ENCODE assay signal across 9 cellular contexts in the genomic region with DNA sequence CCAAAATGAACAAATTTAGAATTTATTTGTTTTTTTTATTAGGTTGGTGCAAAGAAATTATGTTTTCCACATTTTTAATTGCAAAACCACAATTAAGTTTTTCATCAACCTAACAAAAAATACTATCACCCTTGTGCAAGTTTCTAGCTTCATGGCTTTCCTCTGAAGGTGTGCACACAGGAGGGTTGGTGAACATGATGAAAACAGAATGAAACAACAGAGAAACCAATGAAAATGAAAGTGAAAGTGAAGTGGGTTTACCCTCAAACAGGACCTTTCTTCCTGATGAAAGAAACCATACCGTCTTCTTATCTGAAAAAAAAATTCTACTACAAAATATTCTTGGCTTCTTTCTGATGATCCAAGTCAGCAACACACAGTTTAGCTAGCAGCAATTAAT.
DNase-seq lines count a peak whose midpoint lies in the region; ATAC-seq, FAIRE-seq and TF ChIP-seq lines count a peak whose summit lies in the region.
"Had no signal": no experiment of that assay in that cellular context is flagged by ENCODE, and none has a peak within 500 bp of the region (broad histone marks: within the 10 kb centered on the region; RNA-seq: fewer than 3 reads in every experiment).

No MANE protein-coding gene starts in this region.

- peak; percentile 58 for FAIRE-seq in H1 (lab: Jason Lieb, UNC)

- DNase-seq in NCI-H2107 treated with DMSO at 0.1 percent for 48 hours (lab: John Stamatoyannopoulos, UW; ENCODE audit: unreplicated experiment): peak; percentile 31
- DNase-seq in NCI-H2107 (lab: John Stamatoyannopoulos, UW): no peak
- DNase-seq in OCI-M1 (lab: John Stamatoyannopoulos, UW): peak; percentile 95
- no peak for DNase-seq in H1 (ENCODE audit: low read depth in 1 of 2, low spot score in 2 of 2)
- no peak for DNase-seq in osteocyte (ENCODE audit: extremely low spot score, unreplicated experiment)
- DNase-seq in central memory CD4-positive, alpha-beta T cell: no peak
- no peak for DNase-seq in sigmoid colon
- DNase-seq: left ventricle myocardium inferior had no signal

- H2AFZ ChIP-seq in H1 (ENCODE audit: low read length): no peak overlapping the region; the same call in 1 of the 2 replicates

- TF ChIP-seq EP300 in H1 (IDR thresholded peaks at IDR 0.05; ENCODE audit: borderline replicate concordance in 1 of 2, low read depth in 2 of 2, low read length in 2 of 2): no peak
- no peak for TF ChIP-seq EP300 in sigmoid colon (IDR thresholded peaks at IDR 0.05)

- no peak overlapping the region for H2BK120ac ChIP-seq in H1 (replicated peaks; ENCODE audit: low read depth, low read length)

- WGBS in H1 (ENCODE audit: extremely low coverage in 1 of 2, insufficient coverage in 1 of 2, insufficient read length in 1 of 2, insufficient replicate concordance in 2 of 2, low coverage in 1 of 2, low lambda C conversion rate in 2 of 2, missing lambda C conversion rate in 1 of 2), 2 experiments: 59% methylated on average over 1 of the region's 1 CpG; no CpG with 5 or more reads in 1 of the 2 experiments
- 4% methylated on average over 1 of the region's 1 CpG for WGBS in sigmoid colon, 2 donors

- H3K79me1 ChIP-seq in H1 (ENCODE audit: low read depth, low read length): no peaks in the 10 kb centered on the region

- no peak overlapping the region for H3K4ac ChIP-seq in H1 (replicated peaks; ENCODE audit: insufficient read length, low read depth, low read length)

- H4K5ac ChIP-seq in H1 (ENCODE audit: insufficient read length, low read depth, low read length): peak overlapping the region; percentile 70

- H4K8ac ChIP-seq in H1 (ENCODE audit: extremely low read depth, insufficient read depth, low read length): no peak overlapping the region

- TF ChIP-seq RAD21 in H1 (IDR thresholded peaks at IDR 0.05 in 1 of 2, conservative IDR thresholded peaks at IDR 0.05 in 1 of 2; ENCODE audit: low read depth in 2 of 2, low read length in 2 of 2): no peak

- H3K36me3 ChIP-seq in H1 (ENCODE audit: control insufficient read depth in 2 of 4, insufficient read depth in 4 of 4, low read length in 3 of 4): no peaks in the 10 kb centered on the region
- no peaks in the 10 kb centered on the region for H3K36me3 ChIP-seq in sigmoid colon
- H3K36me3 ChIP-seq: left ventricle myocardium inferior had no signal

- H3K27me3 ChIP-seq in H1 (replicated peaks in 1 of 4; ENCODE audit: control insufficient read depth in 3 of 4, extremely low read depth in 1 of 4, insufficient read depth in 3 of 4, low read length in 3 of 4) (peaks cover 0 to 2% (median 0%) of the 10 kb centered on the region in 4 experiments; a peak in 2 of 7 replicates), sigmoid colon (no peaks in the 10 kb centered on the region)

- no peak for TF ChIP-seq POLR2A in H1 (IDR thresholded peaks at IDR 0.05; ENCODE audit: control extremely low read depth in 1 of 2, low read depth in 2 of 2, low read length in 2 of 2)
- no peak for TF ChIP-seq POLR2A in sigmoid colon (IDR thresholded peaks at IDR 0.05)

- H3K4me1 ChIP-seq in H1 (replicated peaks in 1 of 4; ENCODE audit: control insufficient read depth in 3 of 4, insufficient read depth in 4 of 4, low read length in 3 of 4) (peaks cover 0 to 10% (median 3%) of the 10 kb centered on the region in 4 experiments; a peak in 3 of 7 replicates), sigmoid colon (no peaks in the 10 kb centered on the region)
- H3K4me1 ChIP-seq: left ventricle myocardium inferior had no signal

- TF ChIP-seq CTCF in H1 (IDR thresholded peaks at IDR 0.05; ENCODE audit: control extremely low read depth in 1 of 3, insufficient read depth in 1 of 3, low read depth in 1 of 3, low read length in 3 of 3) (no peak), osteocyte (IDR thresholded peaks at IDR 0.05) (no peak), sigmoid colon (IDR thresholded peaks at IDR 0.05) (no peak)

- H2AK5ac ChIP-seq in H1 (ENCODE audit: low read depth, low read length): no peak overlapping the region

- no peak overlapping the region for H3K56ac ChIP-seq in H1 (replicated peaks; ENCODE audit: insufficient read length, low read depth, low read length)

- H3K4me2 ChIP-seq in H1 (ENCODE audit: insufficient read depth in 1 of 2, low read depth in 2 of 2, low read length in 2 of 2): no peak overlapping the region; a peak in 1 of 4 replicates

- H3K23ac ChIP-seq in H1 (ENCODE audit: insufficient read length): no peak overlapping the region

- peaks cover 8% of the 10 kb centered on the region for H3K4me1 Mint-ChIP-seq in osteocyte (ENCODE audit: unreplicated experiment)

- H3K27ac ChIP-seq in H1 (ENCODE audit: low read depth, low read length) (no peak overlapping the region), sigmoid colon (no peak overlapping the region)
- H3K27ac ChIP-seq: left ventricle myocardium inferior had no signal

- H3K27me3 Mint-ChIP-seq in osteocyte (ENCODE audit: unreplicated experiment): peaks cover 8% of the 10 kb centered on the region

- no peaks in the 10 kb centered on the region for H3K23me2 ChIP-seq in H1 (ENCODE audit: low read depth, low read length)

- H3K4me3 ChIP-seq in H1 (ENCODE audit: extremely low read depth in 1 of 4, insufficient read depth in 2 of 4, low read depth in 3 of 4, low read length in 4 of 4) (peak overlapping the region in 1 of 4 experiments; percentile 21; a peak in 1 of 8 replicates), sigmoid colon (no peak overlapping the region)
- H3K4me3 ChIP-seq: left ventricle myocardium inferior had no signal

- no peaks in the 10 kb centered on the region for H3K79me2 ChIP-seq in H1 (ENCODE audit: control insufficient read depth in 1 of 2, insufficient read depth in 2 of 2, low read length in 2 of 2)

- H3K18ac ChIP-seq in H1 (ENCODE audit: extremely low read depth, low read length): no peak overlapping the region; the same call in 1 of the 2 replicates

- no peak overlapping the region for H2BK20ac ChIP-seq in H1 (ENCODE audit: low read length)

- H4K91ac ChIP-seq in H1 (replicated peaks; ENCODE audit: insufficient read length, low read length): no peak overlapping the region

- H4K20me1 ChIP-seq in H1 (replicated peaks in 1 of 2; ENCODE audit: control insufficient read depth in 1 of 2, insufficient read depth in 2 of 2, low read length in 2 of 2): no peaks in the 10 kb centered on the region

- H3K14ac ChIP-seq in H1 (ENCODE audit: insufficient read length): no peak overlapping the region

- H3K4me3 Mint-ChIP-seq in osteocyte (ENCODE audit: unreplicated experiment): peak overlapping the region; percentile 40

- no peak overlapping the region for H3K27ac Mint-ChIP-seq in osteocyte (ENCODE audit: unreplicated experiment)

- no peaks in the 10 kb centered on the region for H3K9me3 ChIP-seq in H1 (ENCODE audit: insufficient read depth in 2 of 2, low read depth in 1 of 2, low read length in 1 of 2)
- H3K9me3 ChIP-seq in sigmoid colon: no peaks in the 10 kb centered on the region
- H3K9me3 ChIP-seq: left ventricle myocardium inferior had no signal

- no peaks in the 10 kb centered on the region for H3K36me3 Mint-ChIP-seq in osteocyte (ENCODE audit: unreplicated experiment)

- ATAC-seq in GM21381 (IDR thresholded peaks at IDR 0.05; ENCODE audit: unreplicated experiment): no peak

- POLR2A ChIA-PET in H1 (lab: Charles Lee; ENCODE audit: partially characterized antibody): interaction anchor here (0.7 kb wide), 1 partner anchor 25 kb away, joined by 3 read pairs; no protein-coding TSS in a partner anchor

- no peak overlapping the region for H2BK15ac ChIP-seq in H1 (ENCODE audit: low read length)

- H2BK12ac ChIP-seq in H1 (ENCODE audit: low read depth, low read length): no peak overlapping the region

- H2BK5ac ChIP-seq in H1 (ENCODE audit: low read depth, low read length): no peak overlapping the region

- intact Hi-C loops in sigmoid colon (cut with DNase I): no loop called here

- CTCF ChIA-PET in H1 (lab: Charles Lee; ENCODE audit: partially characterized antibody): no interaction called here

- no peaks in the 10 kb centered on the region for H3K9me3 Mint-ChIP-seq in osteocyte (ENCODE audit: unreplicated experiment)

- no peak overlapping the region for H3K9ac ChIP-seq in H1 (replicated peaks in 1 of 4; ENCODE audit: extremely low read depth in 1 of 4, low read depth in 3 of 4, low read length in 3 of 4)

TF ChIP-seq in H1, 55 proteins besides CTCF, POLR2A, EP300 and RAD21:
- TF ChIP-seq SIN3A (conservative IDR thresholded peaks at IDR 0.05 in 1 of 2, IDR thresholded peaks at IDR 0.05 in 1 of 2; ENCODE audit: low read depth in 1 of 2, low read length in 2 of 2): 0 out of 4 replicates have a peak, but pooled peaks of 1 of the 2 experiments have one; percentile 28
- no peak for TF ChIP-seq CHD2 (IDR thresholded peaks at IDR 0.05; ENCODE audit: low read length)

Comparison
In these comparisons a context has a peak if more than half of its experiments do, and no peak if none do; other contexts are left out.
1. DNase-seq: peak in NCI-H2107 treated with DMSO at 0.1 percent for 48 hours (single experiment) and OCI-M1 (single experiment); none in NCI-H2107 (single experiment), H1 (0 of 2), osteocyte (single experiment), central memory CD4-positive, alpha-beta T cell (single experiment) and sigmoid colon (single experiment).